ENCODE assay signal across 9 cellular contexts in genomic region chr15:67433495-67434099, GRCh38.
DNase-seq lines count a peak whose midpoint lies in the region; ATAC-seq and TF ChIP-seq lines count a peak whose summit lies in the region.
"Had no signal": no experiment of that assay in that cellular context is flagged by ENCODE, and none has a peak within 500 bp of the region (broad histone marks: within the 10 kb centered on the region; RNA-seq: fewer than 3 reads in every experiment).

No MANE protein-coding gene starts in this region.

- peak in 2 of 3 experiments; percentile 11 to 62 for DNase-seq in NCI-H1417 (lab: John Stamatoyannopoulos, UW)
- DNase-seq in NCI-H1417 treated with DMSO at 0.1 percent for 48 hours (lab: John Stamatoyannopoulos, UW), result no peak
- peak; percentile 59 for DNase-seq in IMR-90
- peak; percentile 69 for DNase-seq in fibroblast of mammary gland (ENCODE audit: low read depth)
- DNase-seq in neural progenitor cell (ENCODE audit: low spot score), result peak; percentile 65
- DNase-seq in NCI-H524 treated with DMSO at 0.1 percent for 48 hours (lab: John Stamatoyannopoulos, UW), result no peak

- H2BK120ac ChIP-seq in IMR-90 (ENCODE audit: low read depth, low read length), result no peak overlapping the region

- peaks cover 5% of the 10 kb centered on the region for H3F3A ChIP-seq in neural progenitor cell (ENCODE audit: low read depth)

- H3K4me1 Mint-ChIP-seq in neural progenitor cell, result peaks cover 13% of the 10 kb centered on the region

- TF ChIP-seq CTCF in IMR-90 (conservative IDR thresholded peaks at IDR 0.05; ENCODE audit: low read depth, low read length) (peak; percentile 77), VCaP (conservative IDR thresholded peaks at IDR 0.05) (peak; percentile 85), fibroblast of mammary gland (conservative IDR thresholded peaks at IDR 0.05; ENCODE audit: control insufficient read depth, insufficient read depth, low read depth, low read length) (peak; percentile 90), neural progenitor cell (IDR thresholded peaks at IDR 0.05) (peak; percentile 76)

- H3K4me3 Mint-ChIP-seq in neural progenitor cell, result no peak overlapping the region

- no peak overlapping the region for H2AK9ac ChIP-seq in IMR-90 (replicated peaks; ENCODE audit: low read depth, low read length, poor library complexity)

- no peak overlapping the region for H4K8ac ChIP-seq in IMR-90 (ENCODE audit: low read depth in 2 of 2, low read length in 2 of 2)

- intact Hi-C loops in IMR-90 (cut with micrococcal nuclease), result loop anchor here (1.0 to 5.0 kb wide), 3 partner anchors 231 to 487 kb away; partner anchors contain the start of gene SMAD3

- H2BK15ac ChIP-seq in IMR-90 (ENCODE audit: low read depth, low read length), result no peak overlapping the region

- H3K4me2 ChIP-seq in IMR-90 (ENCODE audit: low read depth, low read length), result no peak overlapping the region
- H3K4me2 ChIP-seq in neural progenitor cell, result no peak overlapping the region
- H3K4me2 ChIP-seq: BLaER1 had no signal

- no peak overlapping the region for H4K91ac ChIP-seq in IMR-90 (ENCODE audit: insufficient read depth, low read depth, low read length)

- H3K18ac ChIP-seq in IMR-90 (ENCODE audit: low read depth, low read length), result no peak overlapping the region

- no CpG with 5 or more reads among the region's 3 CpGs for WGBS in IMR-90 (ENCODE audit: extremely low coverage in 2 of 2, insufficient read length in 1 of 2), 2 experiments

- no peak overlapping the region for H4K5ac ChIP-seq in IMR-90 (ENCODE audit: low read depth, low read length)

- H3K4ac ChIP-seq in IMR-90 (ENCODE audit: low read depth, low read length), result no peak overlapping the region

- POLR2A ChIA-PET in IMR-90 (lab: Charles Lee; ENCODE audit: unreplicated experiment), result no interaction called here

- ATAC-seq in IMR-90 (ENCODE audit: low read depth) (peak; percentile 99), HG02970 (IDR thresholded peaks at IDR 0.05; ENCODE audit: low FRiP score, unreplicated experiment) (no peak)

- H3K79me2 ChIP-seq in neural progenitor cell (ENCODE audit: low read depth), result no peaks in the 10 kb centered on the region

- peaks cover 5% of the 10 kb centered on the region for H3K27me3 Mint-ChIP-seq in neural progenitor cell (ENCODE audit: insufficient read depth, low read depth)

- H3K9me3 Mint-ChIP-seq in neural progenitor cell, result peaks cover 3% of the 10 kb centered on the region

- H3K4me3 ChIP-seq in IMR-90 (ENCODE audit: insufficient read depth, low read depth, low read length) (no peak overlapping the region), fibroblast of mammary gland (ENCODE audit: control insufficient read depth, low read depth, low read length) (no peak overlapping the region), neural progenitor cell (no peak overlapping the region)
- H3K4me3 ChIP-seq: BLaER1 had no signal

- no peak overlapping the region for H3K9ac ChIP-seq in IMR-90 (ENCODE audit: low read depth, low read length)
- H3K9ac ChIP-seq in neural progenitor cell, result no peak overlapping the region
- H3K9ac ChIP-seq: BLaER1 had no signal

- no peak overlapping the region for H3K14ac ChIP-seq in IMR-90 (replicated peaks; ENCODE audit: low read depth, low read length)

- TF ChIP-seq POLR2A in IMR-90 (IDR thresholded peaks at IDR 0.05; ENCODE audit: low read depth, low read length), result no peak

- no peaks in the 10 kb centered on the region for H3K79me1 ChIP-seq in IMR-90 (ENCODE audit: low read depth in 1 of 2, low read length in 2 of 2)

- peak; percentile 79 for TF ChIP-seq RAD21 in IMR-90 (IDR thresholded peaks at IDR 0.05; ENCODE audit: low read length)

- H2AK5ac ChIP-seq in IMR-90 (ENCODE audit: low read depth, low read length), result no peak overlapping the region

- H3K9me3 ChIP-seq in IMR-90 (ENCODE audit: control insufficient read depth, insufficient read depth, low read length) (no peaks in the 10 kb centered on the region), neural progenitor cell (ENCODE audit: low read depth) (no peaks in the 10 kb centered on the region)
- H3K9me3 ChIP-seq: BLaER1 had no signal

- CTCF ChIA-PET in IMR-90 (lab: Yijun Ruan, JAX), result interaction anchor here (0.6 to 1.6 kb wide), 9 partner anchors 12 to 487 kb away, joined by 3 to 7 read pairs (median 4); no protein-coding TSS in a partner anchor

- peak overlapping the region; percentile 4 for H2AFZ ChIP-seq in IMR-90 (replicated peaks; ENCODE audit: low read length, poor library complexity)
- no peak overlapping the region for H2AFZ ChIP-seq in neural progenitor cell (replicated peaks)

- H3K27me3 ChIP-seq in IMR-90 (ENCODE audit: control insufficient read depth, insufficient read depth, low read length) (no peaks in the 10 kb centered on the region), neural progenitor cell (no peaks in the 10 kb centered on the region)
- H3K27me3 ChIP-seq: BLaER1 had no signal

- no peaks in the 10 kb centered on the region for H3K36me3 Mint-ChIP-seq in neural progenitor cell

- H3K27ac ChIP-seq in IMR-90 (ENCODE audit: insufficient read depth, low read length), result no peak overlapping the region
- no peak overlapping the region for H3K27ac ChIP-seq in VCaP
- H3K27ac ChIP-seq in neural progenitor cell, result no peak overlapping the region
- H3K27ac ChIP-seq: BLaER1 had no signal

- BruUV-seq in IMR-90 (replicated peaks; lab: Mats Ljungman, UMichigan), result no TSS peak

- H4K20me1 ChIP-seq in IMR-90 (ENCODE audit: insufficient read depth, low read length), result no peaks in the 10 kb centered on the region
- no peaks in the 10 kb centered on the region for H4K20me1 ChIP-seq in neural progenitor cell (ENCODE audit: low read depth)
- H4K20me1 ChIP-seq: BLaER1 had no signal

- H3K27ac Mint-ChIP-seq in neural progenitor cell, result no peak overlapping the region

- no peaks in the 10 kb centered on the region for H3K9me1 ChIP-seq in IMR-90 (ENCODE audit: insufficient read depth, low read length)

- in situ Hi-C loops in IMR-90 (cut with MboI; ENCODE audit: low sequenced_read_pairs), result loop anchor here (5.0 to 10.0 kb wide), 2 partner anchors 369 to 481 kb away; partner anchors contain the start of gene SMAD3

- dilution Hi-C loops in IMR-90 (cut with HindIII; ENCODE audit: low sequenced_read_pairs, unreplicated experiment), result no loop called here

- no peaks in the 10 kb centered on the region for H3K4me1 ChIP-seq in IMR-90 (ENCODE audit: control insufficient read depth, insufficient read depth, low read length)
- peaks cover 14% of the 10 kb centered on the region for H3K4me1 ChIP-seq in neural progenitor cell
- H3K4me1 ChIP-seq: BLaER1 had no signal

- no peaks in the 10 kb centered on the region for H3K36me3 ChIP-seq in IMR-90 (ENCODE audit: control insufficient read depth, insufficient read depth, low read length)
- H3K36me3 ChIP-seq in neural progenitor cell, result no peaks in the 10 kb centered on the region
- H3K36me3 ChIP-seq: BLaER1 had no signal

- H2BK5ac ChIP-seq in IMR-90 (ENCODE audit: low read depth, low read length, poor library complexity, severe bottlenecking), result no peak overlapping the region

- no peak overlapping the region for H3K23ac ChIP-seq in IMR-90 (ENCODE audit: low read depth, low read length)

- H2BK20ac ChIP-seq in IMR-90 (ENCODE audit: low read depth, low read length), result no peak overlapping the region

- H3K56ac ChIP-seq in IMR-90 (ENCODE audit: extremely low read depth, insufficient read depth, low read length), result no peak overlapping the region

TF ChIP-seq in IMR-90, 13 proteins besides CTCF, POLR2A, EP300 and RAD21:
- TF ChIP-seq ELK1 (IDR thresholded peaks at IDR 0.05; ENCODE audit: borderline replicate concordance, low read depth, low read length) (no peak), SMC3 (IDR thresholded peaks at IDR 0.05; ENCODE audit: low read depth, low read length) (peak; percentile 74)

Comparison
In these comparisons a context has a peak if more than half of its experiments do, and no peak if none do; other contexts are left out.
1. DNase-seq: peak in NCI-H1417 (2 of 3), IMR-90 (single experiment), fibroblast of mammary gland (single experiment) and neural progenitor cell (single experiment); none in NCI-H1417 treated with DMSO at 0.1 percent for 48 hours (single experiment) and NCI-H524 treated with DMSO at 0.1 percent for 48 hours (single experiment).
2. Peak in every context shown above with its lines, with median percentiles within 50 percentile points of each other: CTCF ChIP-seq.